8 cellular contexts compared by ENCODE assay signal in genomic region chr9:130173462-130173876, GRCh38. TPM values are rescaled to one million over a fixed set of nuclear protein-coding genes. Genes with fewer than 3 reads are reported as not detected.
DNase-seq lines count a peak whose midpoint lies in the region; ATAC-seq and TF ChIP-seq lines count a peak whose summit lies in the region.

No MANE protein-coding gene starts in this region.

- H3K36me3 ChIP-seq in suprapubic skin = peaks cover 9% of the 10 kb centered on the region

- H3K4me1 ChIP-seq in suprapubic skin = peaks cover 21% of the 10 kb centered on the region

- TF ChIP-seq POLR2A in suprapubic skin (IDR thresholded peaks at IDR 0.05) = no peak

- H3K27me3 Mint-ChIP-seq in activated CD4-positive, alpha-beta T cell treated with anti-CD3 and anti-CD28 coated beads for 36 hours = peaks cover 13% of the 10 kb centered on the region

- no peaks in the 10 kb centered on the region for H3K9me3 Mint-ChIP-seq in activated CD4-positive, alpha-beta T cell treated with anti-CD3 and anti-CD28 coated beads for 36 hours (ENCODE audit: low read depth)

- no peaks in the 10 kb centered on the region for H3K27me3 ChIP-seq in suprapubic skin

- peaks cover 3% of the 10 kb centered on the region for H3K36me3 Mint-ChIP-seq in activated CD4-positive, alpha-beta T cell treated with anti-CD3 and anti-CD28 coated beads for 36 hours (ENCODE audit: low read depth)

- TF ChIP-seq CTCF in suprapubic skin (IDR thresholded peaks at IDR 0.05) = no peak

- intact Hi-C loops in activated CD4-positive, alpha-beta T cell treated with anti-CD3 and anti-CD28 coated beads for 36 hours (cut with DNase I, micrococcal nuclease) = loop anchor here (2.0 to 5.0 kb wide), 4 partner anchors 33 to 69 kb away; no protein-coding TSS in a partner anchor

- peak overlapping the region; percentile 69 for H3K4me3 ChIP-seq in suprapubic skin

- no peaks in the 10 kb centered on the region for H3K4me1 Mint-ChIP-seq in activated CD4-positive, alpha-beta T cell treated with anti-CD3 and anti-CD28 coated beads for 36 hours

- peak overlapping the region; percentile 51 for H3K27ac Mint-ChIP-seq in activated CD4-positive, alpha-beta T cell treated with anti-CD3 and anti-CD28 coated beads for 36 hours

- ATAC-seq in activated CD4-positive, alpha-beta T cell treated with anti-CD3 and anti-CD28 coated beads for 36 hours = no peak
- no peak for ATAC-seq in GM18519 (IDR thresholded peaks at IDR 0.05; ENCODE audit: low FRiP score, unreplicated experiment)
- no peak for ATAC-seq in GM18867 (IDR thresholded peaks at IDR 0.05; ENCODE audit: unreplicated experiment)

- H3K27ac ChIP-seq in suprapubic skin = peak overlapping the region; percentile 75

- no peaks in the 10 kb centered on the region for H3K9me3 ChIP-seq in suprapubic skin

- CTCF ChIA-PET in activated CD4-positive, alpha-beta T cell treated with anti-CD3 and anti-CD28 coated beads for 36 hours (lab: Charles Lee) = interaction anchor here (0.6 to 0.9 kb wide), 2 partner anchors 66 to 70 kb away, joined by 4 to 5 read pairs; no protein-coding TSS in a partner anchor

- no peak for TF ChIP-seq EP300 in suprapubic skin (IDR thresholded peaks at IDR 0.05)

- H3K4me3 Mint-ChIP-seq in activated CD4-positive, alpha-beta T cell treated with anti-CD3 and anti-CD28 coated beads for 36 hours = peak overlapping the region; percentile 73

- 40% methylated on average over 1 of the region's 8 CpGs for WGBS in suprapubic skin

- POLR2A ChIA-PET in activated CD4-positive, alpha-beta T cell treated with anti-CD3 and anti-CD28 coated beads for 36 hours (lab: Charles Lee) = interaction anchor here (0.5 kb wide), 1 partner anchor 371 kb away, joined by 3 read pairs; no protein-coding TSS in a partner anchor

- no peak for DNase-seq in activated CD4-positive, alpha-beta T cell treated with anti-CD3 and anti-CD28 coated beads for 36 hours
- DNase-seq in activated CD4-positive, alpha-beta T cell treated with anti-CD3 and anti-CD28 coated beads, Interleukin-2, amount 50 U/mL, for 4 hours = no peak
- DNase-seq in amniotic epithelial cell (ENCODE audit: low read depth) (peak; percentile 44), islet precursor cell (peak; percentile 57), suprapubic skin (ENCODE audit: low spot score in 2 of 2) (no peak), GF-D8 (lab: John Stamatoyannopoulos, UW) (no peak)

RNA-seq across cellular contexts. Expression of gene NCS1, which starts 1.3 kb away (rescaled TPM):
- 10 to 100 TPM; 24.8 to 25.2 TPM for total RNA-seq in activated CD4-positive, alpha-beta T cell treated with anti-CD3 and anti-CD28 coated beads for 36 hours
- 10 to 100 TPM; 11.6 to 32.5 (median 24.3) TPM for total RNA-seq in suprapubic skin

Comparison
In these comparisons a context has a peak if more than half of its experiments do, and no peak if none do; other contexts are left out.
1. DNase-seq: peak in amniotic epithelial cell (single experiment) and islet precursor cell (single experiment); none in activated CD4-positive, alpha-beta T cell treated with anti-CD3 and anti-CD28 coated beads for 36 hours (single experiment), activated CD4-positive, alpha-beta T cell treated with anti-CD3 and anti-CD28 coated beads, Interleukin-2, amount 50 U/mL, for 4 hours (0 of 2), suprapubic skin (0 of 2) and GF-D8 (single experiment).